In genomic region chr4:60637976-60638375, GRCh38 we compare ENCODE assay signal across 25 cellular contexts.
"Had no signal": no experiment of that assay in that cellular context is flagged by ENCODE, and none has a peak within 500 bp of the region (broad histone marks: within the 10 kb centered on the region; RNA-seq: fewer than 3 reads in every experiment).

No MANE protein-coding gene starts in this region.

- DNase-seq: nephron progenitor cell; occipital lobe; ovary; posterior cingulate gyrus; psoas muscle; right cardiac atrium; right lobe of liver; sigmoid colon; small intestine; stimulated activated CD4-positive, alpha-beta T cell treated with anti-CD3 and anti-CD28 coated beads, Interleukin-15, amount 100 ng/mL, for 24 hours; stimulated activated CD4-positive, alpha-beta T cell treated with anti-CD3 and anti-CD28 coated beads, Interleukin-2, amount 100 ng/mL, for 24 hours; stimulated activated CD4-positive, alpha-beta T cell treated with anti-CD3 and anti-CD28 coated beads, Interleukin-2, amount 100 ng/mL, for 48 hours; stimulated activated CD4-positive, alpha-beta T cell treated with anti-CD3 and anti-CD28 coated beads, Interleukin-4, amount 100 ng/mL, for 24 hours; stimulated activated naive B cell treated with anti-CD40 and anti-IgM and Interleukin-4, amounts not matched to agents 10 μg/mL and 1 μg/mL and 100 μg/mL, for 72 hours; stimulated activated naive CD4-positive, alpha-beta T cell treated with Interleukin-2 at 50 U/mL for 16 hours; stomach; thyroid gland; trophoblast cell; upper lobe of left lung had no signal

- H3K36me3 ChIP-seq: ovary, right lobe of liver, sigmoid colon, stomach, thoracic aorta, thyroid gland, tibial nerve, upper lobe of left lung, vagina had no signal

- H3K9me3 ChIP-seq: ovary, psoas muscle, right lobe of liver, thyroid gland had no signal

- ATAC-seq: natural killer cell treated with Interleukin-12 subunit alpha and Interleukin-12 subunit beta and Interleukin-15 and Interleukin-18, amount 100 ng/mL, for 72 hours; psoas muscle; right cardiac atrium; right lobe of liver; stimulated activated effector memory CD8-positive, alpha-beta T cell treated with anti-CD3 and anti-CD28 coated beads, Interleukin-12 subunit alpha, Interleukin-12 subunit beta, amount 100 ng/mL, for 72 hours; stimulated activated naive B cell treated with anti-CD40 and anti-IgM and Interleukin-4, amounts not matched to agents 10 μg/mL and 1 μg/mL and 100 μg/mL, for 72 hours had no signal

- H3K4me1 ChIP-seq: parathyroid adenoma, psoas muscle, sigmoid colon, stomach, thyroid gland, tibial nerve, upper lobe of left lung, vagina had no signal

- H3K27ac ChIP-seq: ovary, parathyroid adenoma, psoas muscle, right lobe of liver, sigmoid colon, stomach, thoracic aorta, thyroid gland, tibial nerve, upper lobe of left lung, vagina had no signal

- H2AFZ ChIP-seq: parathyroid adenoma had no signal

- H3K4me3 ChIP-seq: ovary, psoas muscle, right lobe of liver, sigmoid colon, stomach, thoracic aorta, thyroid gland, tibial nerve, upper lobe of left lung, vagina had no signal

- H3K27me3 ChIP-seq: ovary, right lobe of liver, sigmoid colon, stomach, thyroid gland, tibial nerve, upper lobe of left lung, vagina had no signal

- H3K9ac ChIP-seq: parathyroid adenoma had no signal
